2 cellular contexts compared by ENCODE assay signal in genomic region chr14:28759658-28760313, GRCh38.
TF ChIP-seq lines count a peak whose summit lies in the region.

No MANE protein-coding gene starts in this region.

TF ChIP-seq in SK-N-SH, 30 proteins besides CTCF, POLR2A, EP300 and RAD21 (continued from another document):
- TF ChIP-seq EZH2phosphoT487 (IDR thresholded peaks at IDR 0.05; ENCODE audit: borderline replicate concordance, low read depth) (no peak), MXI1 (IDR thresholded peaks at IDR 0.05; ENCODE audit: low read depth, low read length) (no peak), ZBTB33 (IDR thresholded peaks at IDR 0.05; ENCODE audit: borderline replicate concordance, low read depth) (no peak), TCF12 (IDR thresholded peaks at IDR 0.05) (no peak), CHD2 (IDR thresholded peaks at IDR 0.05; ENCODE audit: low read length, partially characterized antibody) (no peak), NRF1 (IDR thresholded peaks at IDR 0.05; ENCODE audit: low read depth, low read length) (no peak), SIN3A (IDR thresholded peaks at IDR 0.05; ENCODE audit: borderline replicate concordance, low read depth, low read length) (no peak), GATA2 (CRISPR knock-in tag; IDR thresholded peaks at IDR 0.05) (no peak), RXRA (IDR thresholded peaks at IDR 0.05; ENCODE audit: borderline replicate concordance, low read depth) (no peak), TAF1 (IDR thresholded peaks at IDR 0.05; ENCODE audit: borderline replicate concordance, low read depth, low read length) (no peak)

TF ChIP-seq in SK-N-SH treated with all-trans-retinoic acid at 6 μM for 48 hours, 23 proteins besides CTCF, POLR2A, EP300 and RAD21 (continued from another document):
- TF ChIP-seq CREB5 (CRISPR knock-in tag; IDR thresholded peaks at IDR 0.05; ENCODE audit: low read depth), result no peak
